Comparison of ENCODE assay signal across 17 cellular contexts in genomic region chr9:13948037-13948436, GRCh38.
"Had no signal": no experiment of that assay in that cellular context is flagged by ENCODE, and none has a peak within 500 bp of the region (broad histone marks: within the 10 kb centered on the region; RNA-seq: fewer than 3 reads in every experiment).

No MANE protein-coding gene starts in this region.

- H3K9me3 Mint-ChIP-seq: activated T-helper 1 cell treated with anti-CD3 and anti-CD28 coated beads, Interleukin-12 subunit alpha, Interleukin-12 subunit beta, Interleukin-2, Interleukin-4 antibody, amounts not matched to agents 30 ng/mL and 10 ng/mL and 1 ng/mL, durations not matched to agents 14 hours and 24 hours and 36 hours had no signal

- H3K4me1 Mint-ChIP-seq: immature natural killer cell; naive B cell; stimulated activated naive CD8-positive, alpha-beta T cell treated with anti-CD3 and anti-CD28 coated beads, Interleukin-15, amount 100 ng/mL, for 72 hours; T-cell had no signal

- H3K4me3 ChIP-seq: cardiac muscle cell, esophagus squamous epithelium, heart left ventricle, lung, skin epidermis had no signal

- H3K4me3 Mint-ChIP-seq: activated T-helper 1 cell treated with anti-CD3 and anti-CD28 coated beads, Interleukin-12 subunit alpha, Interleukin-12 subunit beta, Interleukin-2, Interleukin-4 antibody, amounts not matched to agents 30 ng/mL and 10 ng/mL and 1 ng/mL, durations not matched to agents 14 hours and 24 hours and 36 hours; immature natural killer cell; naive B cell; stimulated activated naive CD8-positive, alpha-beta T cell treated with anti-CD3 and anti-CD28 coated beads, Interleukin-15, amount 100 ng/mL, for 72 hours; T-cell; type B pancreatic cell had no signal

- H3K9me3 ChIP-seq: esophagus squamous epithelium had no signal

- ATAC-seq: activated CD4-positive, CD25-positive, alpha-beta regulatory T cell treated with anti-CD3 and anti-CD28 coated beads, Interleukin-2, amount 50 U/mL, for 24 hours; stimulated activated naive CD8-positive, alpha-beta T cell treated with anti-CD3 and anti-CD28 coated beads, Interleukin-15, amount 100 ng/mL, for 72 hours; T-cell had no signal

- H3K36me3 Mint-ChIP-seq: naive B cell, T-cell, type B pancreatic cell had no signal

- H3K27me3 ChIP-seq: cardiac muscle cell, esophagus squamous epithelium, heart left ventricle had no signal

- H3K27ac Mint-ChIP-seq: activated T-helper 1 cell treated with anti-CD3 and anti-CD28 coated beads, Interleukin-12 subunit alpha, Interleukin-12 subunit beta, Interleukin-2, Interleukin-4 antibody, amounts not matched to agents 30 ng/mL and 10 ng/mL and 1 ng/mL, durations not matched to agents 14 hours and 24 hours and 36 hours; immature natural killer cell; naive B cell; stimulated activated naive CD8-positive, alpha-beta T cell treated with anti-CD3 and anti-CD28 coated beads, Interleukin-15, amount 100 ng/mL, for 72 hours; T-cell; type B pancreatic cell had no signal

- DNase-seq: activated CD4-positive, alpha-beta T cell treated with anti-CD3 and anti-CD28 coated beads, Interleukin-2, amount 50 U/mL, for 1 hour; anterior cingulate cortex; esophagus squamous epithelium; heart left ventricle; immature natural killer cell; naive B cell; stimulated activated CD4-positive, alpha-beta T cell treated with anti-CD3 and anti-CD28 coated beads, Interleukin-4, amount 100 ng/mL, for 4 hours; stimulated activated CD8-positive, alpha-beta memory T cell treated with anti-CD3 and anti-CD28 coated beads, Interleukin-4, amount 100 ng/mL, for 48 hours; stimulated activated naive CD8-positive, alpha-beta T cell treated with anti-CD3 and anti-CD28 coated beads, Interleukin-15, amount 100 ng/mL, for 72 hours; T-cell; T-helper 9 cell had no signal

- H3K27me3 Mint-ChIP-seq: naive B cell; stimulated activated naive CD8-positive, alpha-beta T cell treated with anti-CD3 and anti-CD28 coated beads, Interleukin-15, amount 100 ng/mL, for 72 hours; T-cell had no signal

- H3K27ac ChIP-seq: cardiac muscle cell, esophagus squamous epithelium, skin epidermis had no signal
